ENCODE assay signal across 15 cellular contexts in genomic region chr3:136974670-136975069, GRCh38. TPM values are rescaled to one million over a fixed set of nuclear protein-coding genes. Genes with fewer than 3 reads are reported as not detected.
DNase-seq lines count a peak whose midpoint lies in the region; ATAC-seq, FAIRE-seq and TF ChIP-seq lines count a peak whose summit lies in the region.
"Had no signal": no experiment of that assay in that cellular context is flagged by ENCODE, and none has a peak within 500 bp of the region (broad histone marks: within the 10 kb centered on the region; RNA-seq: fewer than 3 reads in every experiment).

No MANE protein-coding gene starts in this region.

- H3K27ac ChIP-seq in HCT116 (ENCODE audit: low read depth, low read length) (no peak overlapping the region), K562 (ENCODE audit: extremely low read depth, low read depth, low read length) (no peak overlapping the region), kidney (ENCODE audit: low read depth in 2 of 2, low read length in 2 of 2) (no peak overlapping the region), smooth muscle cell (ENCODE audit: low read depth) (no peak overlapping the region)
- H3K27ac ChIP-seq: A549, C4-2B had no signal

- TF ChIP-seq EP300 in K562 (IDR thresholded peaks at IDR 0.05; ENCODE audit: low read length) = no peak

- RAD21 ChIA-PET in HCT116 (lab: Charles Lee; ENCODE audit: low non-redundant PET in 1 of 2, low total read pairs in 2 of 2, uncharacterized antibody in 2 of 2, unreplicated experiment in 2 of 2) = no interaction called here

- no peaks in the 10 kb centered on the region for H3K9me3 ChIP-seq in HCT116 (ENCODE audit: control insufficient read depth in 1 of 2, insufficient read depth in 1 of 2, low read depth in 1 of 2, low read length in 2 of 2)
- peaks cover 4% of the 10 kb centered on the region; the same call in 1 of the 2 replicates for H3K9me3 ChIP-seq in K562 (replicated peaks; ENCODE audit: control insufficient read depth, insufficient read depth, low read depth, low read length)
- no peaks in the 10 kb centered on the region for H3K9me3 ChIP-seq in kidney (ENCODE audit: control insufficient read depth in 1 of 2, low read length in 2 of 2)
- no peaks in the 10 kb centered on the region for H3K9me3 ChIP-seq in smooth muscle cell (replicated peaks; ENCODE audit: low read depth)
- H3K9me3 ChIP-seq: A549 had no signal

- H3K27me3 Mint-ChIP-seq in activated CD4-positive, alpha-beta T cell treated with anti-CD3 and anti-CD28 coated beads for 36 hours = no peaks in the 10 kb centered on the region
- H3K27me3 Mint-ChIP-seq: CD4-positive, alpha-beta T cell had no signal

- no peak for DNase-seq in HCT116 (ENCODE audit: low read depth, low spot score)
- no peak for DNase-seq in K562 (ENCODE audit: extremely low read depth in 1 of 4, low spot score in 3 of 4)
- no peak for DNase-seq in kidney
- no peak for DNase-seq in smooth muscle cell (lab: John Stamatoyannopoulos, UW; ENCODE audit: unreplicated experiment)
- no peak for DNase-seq in NCI-H187 treated with DMSO at 0.1 percent for 48 hours (lab: John Stamatoyannopoulos, UW)
- no peak for DNase-seq in activated CD4-positive, alpha-beta T cell treated with anti-CD3 and anti-CD28 coated beads for 36 hours
- DNase-seq: AML-193; CD4-positive, alpha-beta T cell; DMS79 treated with DMSO at 0.1 percent for 48 hours; GF-D8; GOT3; H7 had no signal

- 58% methylated on average over 2 of the region's 2 CpGs for WGBS in K562 (ENCODE audit: insufficient coverage, low coverage, missing lambda C conversion rate)
- 70% methylated on average over 2 of the region's 2 CpGs for WGBS in smooth muscle cell (ENCODE audit: low lambda C conversion rate)

- H3K4me3 ChIP-seq in HCT116 (replicated peaks in 1 of 2; ENCODE audit: low read depth in 1 of 2, low read length in 2 of 2) (no peak overlapping the region), K562 (no peak overlapping the region), kidney (ENCODE audit: low read length in 2 of 2) (no peak overlapping the region), smooth muscle cell (no peak overlapping the region)
- H3K4me3 ChIP-seq: A549 had no signal

- no peak for TF ChIP-seq CTCF in HCT116 (IDR thresholded peaks at IDR 0.05 in 2 of 3, conservative IDR thresholded peaks at IDR 0.05 in 1 of 3; ENCODE audit: borderline replicate concordance in 1 of 3, insufficient read depth in 1 of 3, low read depth in 2 of 3, low read length in 2 of 3)
- TF ChIP-seq CTCF in K562 (IDR thresholded peaks at IDR 0.05 in 2 of 3, conservative IDR thresholded peaks at IDR 0.05 in 1 of 3; ENCODE audit: insufficient read depth in 2 of 3, low read depth in 1 of 3, low read length in 3 of 3) = no peak
- no peak for TF ChIP-seq CTCF in kidney (IDR thresholded peaks at IDR 0.05; ENCODE audit: borderline replicate concordance, extremely low read depth, insufficient read depth)
- no peak for TF ChIP-seq CTCF in smooth muscle cell (IDR thresholded peaks at IDR 0.05; ENCODE audit: borderline replicate concordance, insufficient read depth, poor library complexity, severe bottlenecking)

- POLR2A ChIA-PET in HCT116 (lab: Charles Lee) (no interaction called here), K562 (lab: Yijun Ruan, JAX) (no interaction called here)
- POLR2A ChIA-PET in activated CD4-positive, alpha-beta T cell treated with anti-CD3 and anti-CD28 coated beads for 36 hours (lab: Charles Lee) = no interaction called here

- peaks cover 10% of the 10 kb centered on the region for H3K36me3 Mint-ChIP-seq in activated CD4-positive, alpha-beta T cell treated with anti-CD3 and anti-CD28 coated beads for 36 hours (ENCODE audit: low read depth)

- H3K4me1 ChIP-seq in HCT116 (ENCODE audit: control insufficient read depth in 1 of 2, insufficient read depth in 2 of 2, low read length in 2 of 2) (no peaks in the 10 kb centered on the region), K562 (replicated peaks in 1 of 2; ENCODE audit: control insufficient read depth in 2 of 2, insufficient read depth in 2 of 2, low read length in 2 of 2) (no peaks in the 10 kb centered on the region), kidney (ENCODE audit: control insufficient read depth in 1 of 2, insufficient read depth in 1 of 2, low read depth in 1 of 2, low read length in 2 of 2) (no peaks in the 10 kb centered on the region), smooth muscle cell (ENCODE audit: low read depth) (no peaks in the 10 kb centered on the region)
- H3K4me1 ChIP-seq: A549 had no signal

- no peaks in the 10 kb centered on the region for H4K20me1 ChIP-seq in HCT116 (ENCODE audit: insufficient read depth)
- no peaks in the 10 kb centered on the region for H4K20me1 ChIP-seq in K562 (replicated peaks; ENCODE audit: control insufficient read depth, insufficient read depth, low read length)
- H4K20me1 ChIP-seq in smooth muscle cell (ENCODE audit: low read depth) = no peaks in the 10 kb centered on the region

- TF ChIP-seq POLR2A in HCT116 (IDR thresholded peaks at IDR 0.05; ENCODE audit: borderline replicate concordance, extremely low read depth, insufficient read depth, insufficient read length) = no peak
- no peak for TF ChIP-seq POLR2A in K562 (conservative IDR thresholded peaks at IDR 0.05)

- TF ChIP-seq RAD21 in HCT116 (IDR thresholded peaks at IDR 0.05; ENCODE audit: low read depth) (no peak), K562 (CRISPR knock-in tag; conservative IDR thresholded peaks at IDR 0.05 in 1 of 2, IDR thresholded peaks at IDR 0.05 in 1 of 2) (no peak)

- no peaks in the 10 kb centered on the region for H3K4me1 Mint-ChIP-seq in activated CD4-positive, alpha-beta T cell treated with anti-CD3 and anti-CD28 coated beads for 36 hours

- H3K9ac ChIP-seq in HCT116 (ENCODE audit: low read length) = no peak overlapping the region
- H3K9ac ChIP-seq in K562 (ENCODE audit: insufficient read depth in 1 of 2, low read depth in 2 of 2, low read length in 2 of 2) = no peak overlapping the region
- H3K9ac ChIP-seq in kidney (ENCODE audit: low read length in 2 of 2) = no peak overlapping the region
- H3K9ac ChIP-seq in smooth muscle cell (ENCODE audit: low read depth) = no peak overlapping the region

- peak; percentile 53 for FAIRE-seq in A204.1 (lab: Jason Lieb, UNC)
- no peak for FAIRE-seq in K562 (lab: Jason Lieb, UNC)
- FAIRE-seq in kidney (lab: Jason Lieb, UNC) = peak; percentile 35
- FAIRE-seq: A549 had no signal

- no peak overlapping the region for H3K4me3 Mint-ChIP-seq in activated CD4-positive, alpha-beta T cell treated with anti-CD3 and anti-CD28 coated beads for 36 hours
- H3K4me3 Mint-ChIP-seq: CD4-positive, alpha-beta T cell had no signal

- H3K27ac Mint-ChIP-seq in activated CD4-positive, alpha-beta T cell treated with anti-CD3 and anti-CD28 coated beads for 36 hours = no peak overlapping the region
- H3K27ac Mint-ChIP-seq: CD4-positive, alpha-beta T cell had no signal

- no TSS peak for BruUV-seq in HCT116 (replicated peaks; lab: Mats Ljungman, UMichigan)
- no TSS peak for BruUV-seq in K562 (replicated peaks; lab: Mats Ljungman, UMichigan)

- H2AFZ ChIP-seq in HCT116 (ENCODE audit: low read depth, low read length, poor library complexity, severe bottlenecking) (no peak overlapping the region), K562 (ENCODE audit: low read depth, low read length) (no peak overlapping the region), smooth muscle cell (ENCODE audit: low read depth) (no peak overlapping the region)

- intact Hi-C loops in HCT116 (cut with micrococcal nuclease) = no loop called here
- intact Hi-C loops in K562 (cut with micrococcal nuclease) = no loop called here
- intact Hi-C loops in kidney (cut with DNase I) = no loop called here
- intact Hi-C loops in activated CD4-positive, alpha-beta T cell treated with anti-CD3 and anti-CD28 coated beads for 36 hours (cut with DNase I, micrococcal nuclease) = no loop called here

- CTCF ChIA-PET in HCT116 (lab: Charles Lee) = no interaction called here
- CTCF ChIA-PET in K562 (lab: Yijun Ruan, JAX; ENCODE audit: low intra/inter-chr PET ratio) = interaction anchor here (0.7 kb wide), 1 partner anchor 216 kb away, joined by 3 read pairs; no protein-coding TSS in a partner anchor
- CTCF ChIA-PET in activated CD4-positive, alpha-beta T cell treated with anti-CD3 and anti-CD28 coated beads for 36 hours (lab: Charles Lee) = interaction anchor here (0.7 to 1.2 kb wide), 2 partner anchors 17 to 115 kb away, joined by 3 read pairs; partner anchors contain the start of gene IL20RB

- H3F3A ChIP-seq in smooth muscle cell (ENCODE audit: low read depth) = no peaks in the 10 kb centered on the region

- no peak overlapping the region for H3K4me2 ChIP-seq in HCT116 (ENCODE audit: low read length)
- no peak overlapping the region for H3K4me2 ChIP-seq in K562 (ENCODE audit: insufficient read depth, low read length)
- H3K4me2 ChIP-seq in smooth muscle cell = no peak overlapping the region
- H3K4me2 ChIP-seq: A549 had no signal

- H3K27me3 ChIP-seq in HCT116 (ENCODE audit: insufficient read depth, low read length) (no peaks in the 10 kb centered on the region), K562 (ENCODE audit: control insufficient read depth in 2 of 2, insufficient read depth in 2 of 2, low read length in 2 of 2) (no peaks in the 10 kb centered on the region), smooth muscle cell (ENCODE audit: low read depth) (no peaks in the 10 kb centered on the region)

- in situ Hi-C loops in K562 (cut with MboI) = no loop called here

- H3K79me2 ChIP-seq in HCT116 (ENCODE audit: insufficient read depth, low read length) (no peaks in the 10 kb centered on the region), K562 (ENCODE audit: control insufficient read depth, insufficient read depth, low read length) (no peaks in the 10 kb centered on the region), smooth muscle cell (ENCODE audit: low read depth) (no peaks in the 10 kb centered on the region)

- 0 out of 2 replicates have a peak, but pooled peaks cover 4% of the 10 kb centered on the region for H3K9me2 ChIP-seq in HCT116 (ENCODE audit: insufficient read depth)

- H3K9me1 ChIP-seq in K562 (ENCODE audit: control insufficient read depth, insufficient read depth, low read length) = no peaks in the 10 kb centered on the region

- ATAC-seq in HCT116 (no peak), K562 (no peak)
- ATAC-seq in activated CD4-positive, alpha-beta T cell treated with anti-CD3 and anti-CD28 coated beads for 36 hours = no peak
- ATAC-seq: A549 had no signal

- H3K9me3 Mint-ChIP-seq in activated CD4-positive, alpha-beta T cell treated with anti-CD3 and anti-CD28 coated beads for 36 hours (ENCODE audit: low read depth) = peaks cover 16% of the 10 kb centered on the region

- H3K36me3 ChIP-seq in HCT116 (ENCODE audit: control insufficient read depth in 1 of 2, insufficient read depth in 2 of 2, low read length in 2 of 2) (no peaks in the 10 kb centered on the region), K562 (ENCODE audit: control insufficient read depth, insufficient read depth, low read length) (no peaks in the 10 kb centered on the region), kidney (ENCODE audit: control insufficient read depth in 1 of 2, insufficient read depth in 2 of 2, low read length in 2 of 2) (no peaks in the 10 kb centered on the region), smooth muscle cell (ENCODE audit: low read depth) (no peaks in the 10 kb centered on the region)

RNA-seq across cellular contexts. Expression of gene IL20RB, which starts 16.9 kb away (rescaled TPM):
- 6.1 TPM for total RNA-seq in HCT116 (2021; ENCODE audit: unreplicated experiment)
- 14.6 and 15.6 TPM in 2 replicates for polyA plus RNA-seq in HCT116 (2012)
- total RNA-seq in K562 (2011; cell fraction: chromatin; rRNA removed; ENCODE audit: low replicate concordance) = 5.0 and 5.9 TPM in 2 replicates
- total RNA-seq in K562 (2011; cell fraction: nucleolus; rRNA removed) = 1.0 and 2.1 TPM in 2 replicates
- total RNA-seq in K562 (2011; cell fraction: nucleoplasm; rRNA removed) = 3.4 and 5.1 TPM in 2 replicates
- total RNA-seq in K562 (2014; rRNA removed) = 6.1 and 6.5 TPM in 2 replicates
- 6.9 and 7.1 TPM in 2 replicates for total RNA-seq in K562 (2014; rRNA removed; fragmentation: Illumina TruSeq; extraction: Trizol)
- total RNA-seq in K562 (2015; rRNA removed; fragmentation: Illumina TruSeq; extraction: Trizol) = 1.9 and 2.2 TPM in 2 replicates
- 4.6 and 5.3 TPM in 2 replicates for total RNA-seq in K562 (2021)
- polyA plus RNA-seq in K562 (2011; rRNA removed) = 0.66 and 0.77 TPM in 2 replicates
- 0.40 and 0.67 TPM in 2 replicates for polyA plus RNA-seq in K562 (2011; cell fraction: cytosol; rRNA removed)
- 1.3 and 1.6 TPM in 2 replicates for polyA plus RNA-seq in K562 (2011; cell fraction: nucleus; rRNA removed)
- 3.5 and 71.6 TPM in 2 replicates for polyA plus RNA-seq in K562 (2012)
- polyA plus RNA-seq in K562 (2014; fragmentation: Illumina TruSeq; extraction: Trizol) = 7.4 and 8.6 TPM in 2 replicates
- polyA plus RNA-seq in K562 (2014; fragmentation: Nextera tagmentation; extraction: Ambion mirVana) = 1 to 10 TPM; 4.8 to 9.9 TPM
- 6.4 and 7.8 TPM in 2 replicates for polyA plus RNA-seq in K562 (2014; rRNA removed)
- 1.2 and 1.3 TPM in 2 replicates for polyA minus RNA-seq in K562 (2011; rRNA and poly(A)+ RNA removed)
- 0.57 and 2.9 TPM in 2 replicates for polyA minus RNA-seq in K562 (2011; cell fraction: cytosol; rRNA and poly(A)+ RNA removed)
- 1.3 and 1.4 TPM in 2 replicates for polyA minus RNA-seq in K562 (2011; cell fraction: nucleus; rRNA and poly(A)+ RNA removed)
- 0.79 TPM for total RNA-seq in kidney
- polyA plus RNA-seq in kidney (ENCODE audit: insufficient read depth, low read depth, low replicate concordance) = not detected
- total RNA-seq in smooth muscle cell = 0.31 and 1.7 TPM in 2 replicates
- 1.7 and 3.1 TPM in 2 replicates for polyA plus RNA-seq in smooth muscle cell
- total RNA-seq in activated CD4-positive, alpha-beta T cell treated with anti-CD3 and anti-CD28 coated beads for 36 hours = 1 to 10 TPM in 1 of 2 experiments, under 1 TPM in 1; 0.93 to 1.1 TPM
